8 cellular contexts compared by ENCODE assay signal in the genomic region with DNA sequence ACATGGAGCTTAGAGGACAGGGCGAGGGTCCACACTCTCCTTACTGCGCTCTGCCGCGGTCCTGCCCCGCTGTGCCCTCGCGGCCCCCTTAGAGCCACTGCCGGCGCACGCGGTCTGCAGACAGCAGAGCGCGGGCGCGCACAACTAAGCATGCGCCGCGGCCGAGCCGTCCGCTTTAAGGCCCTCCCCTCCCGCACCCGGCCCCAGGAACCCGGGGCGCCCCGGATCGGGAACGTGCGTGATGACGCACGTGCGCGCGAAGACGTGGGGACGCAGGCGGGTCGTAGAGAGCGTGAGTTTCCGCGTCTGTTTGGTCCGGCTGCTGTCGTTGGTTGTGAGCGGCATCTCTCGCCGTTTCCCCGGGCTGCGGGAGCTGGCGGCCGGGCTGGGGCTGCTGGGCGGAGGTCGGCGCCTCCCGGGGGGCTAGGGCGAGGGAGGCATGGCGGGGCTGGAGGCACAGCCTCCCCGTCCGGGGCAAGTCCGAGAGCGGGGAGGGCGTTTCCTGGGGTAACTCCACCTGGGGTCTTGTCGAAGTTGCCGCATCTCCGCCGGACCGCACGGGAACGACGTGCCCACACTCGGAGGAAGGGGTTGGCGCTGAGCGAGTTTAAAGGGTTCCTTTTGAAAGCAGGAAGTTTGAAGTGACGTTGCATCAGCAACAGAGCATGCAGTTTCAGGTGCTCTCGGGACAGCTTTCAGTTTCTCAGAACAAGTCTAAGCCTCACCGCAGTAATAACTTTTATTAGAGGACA. TPM values are rescaled to one million over a fixed set of nuclear protein-coding genes. Genes with fewer than 3 reads are reported as not detected.
DNase-seq lines count a peak whose midpoint lies in the region; ATAC-seq and TF ChIP-seq lines count a peak whose summit lies in the region.

A gene with protein sequence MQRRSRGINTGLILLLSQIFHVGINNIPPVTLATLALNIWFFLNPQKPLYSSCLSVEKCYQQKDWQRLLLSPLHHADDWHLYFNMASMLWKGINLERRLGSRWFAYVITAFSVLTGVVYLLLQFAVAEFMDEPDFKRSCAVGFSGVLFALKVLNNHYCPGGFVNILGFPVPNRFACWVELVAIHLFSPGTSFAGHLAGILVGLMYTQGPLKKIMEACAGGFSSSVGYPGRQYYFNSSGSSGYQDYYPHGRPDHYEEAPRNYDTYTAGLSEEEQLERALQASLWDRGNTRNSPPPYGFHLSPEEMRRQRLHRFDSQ (plus strand): TSS at position 259 of the 752 bp plus-strand sequence. CDS start 28,640 bp downstream, outside the sequence.

- H3K9me3 ChIP-seq in right lobe of liver: no peaks in the 10 kb centered on the region

- DNase-seq in C1 segment of cervical spinal cord (lab: John Stamatoyannopoulos, UW): peak; percentile 16 to 94 (median 84)
- peak; percentile 89 for DNase-seq in NCI-H774 (lab: John Stamatoyannopoulos, UW)
- peak; percentile 96 for DNase-seq in activated CD4-positive, alpha-beta memory T cell treated with anti-CD3 and anti-CD28 coated beads for 36 hours
- DNase-seq in dorsolateral prefrontal cortex: peak; percentile 85 to 97 (median 94)
- DNase-seq in right lobe of liver: peak; percentile 94 to 96 (median 96)
- DNase-seq in stimulated activated CD4-positive, alpha-beta T cell treated with anti-CD3 and anti-CD28 coated beads, Interleukin-4, amount 100 ng/mL, for 4 hours: peak; percentile 93 to 95

- ATAC-seq in GM19351 (IDR thresholded peaks at IDR 0.05; ENCODE audit: unreplicated experiment) (peak; percentile 79), HG03521 (IDR thresholded peaks at IDR 0.05; ENCODE audit: unreplicated experiment) (peak; percentile 84), right lobe of liver (peak; percentile 96 to 99 (median 97))

- H3K27me3 Mint-ChIP-seq in activated CD4-positive, alpha-beta memory T cell treated with anti-CD3 and anti-CD28 coated beads for 36 hours: no peaks in the 10 kb centered on the region

- peak within 1 kb of the TSS; percentile 60 to 99 (median 85) for H3K4me3 ChIP-seq in dorsolateral prefrontal cortex
- peak within 1 kb of the TSS; percentile 74 to 86 (median 84) for H3K4me3 ChIP-seq in right lobe of liver

- CTCF ChIA-PET in activated CD4-positive, alpha-beta memory T cell treated with anti-CD3 and anti-CD28 coated beads for 36 hours (lab: Charles Lee): interaction anchor here (1.0 to 2.5 kb wide), 3 partner anchors 34 to 947 kb away, joined by 3 to 13 read pairs (median 3); no protein-coding TSS in a partner anchor

- TF ChIP-seq CTCF in dorsolateral prefrontal cortex (IDR thresholded peaks at IDR 0.05 in 54 of 56, conservative IDR thresholded peaks at IDR 0.05 in 2 of 56; ENCODE audit: low read depth in 1 of 56, partially characterized antibody in 56 of 56) (peak in 38 of 56 donors; percentile 3 to 59 (median 35)), right lobe of liver (IDR thresholded peaks at IDR 0.05) (no peak)

- 1% methylated on average over 17 of the region's 75 CpGs for WGBS in right lobe of liver (ENCODE audit: insufficient coverage, low coverage, low lambda C conversion rate, missing lambda C conversion rate)

- peaks cover 30% of the 10 kb centered on the region for H3K36me3 Mint-ChIP-seq in activated CD4-positive, alpha-beta memory T cell treated with anti-CD3 and anti-CD28 coated beads for 36 hours

- H3K9me3 Mint-ChIP-seq in activated CD4-positive, alpha-beta memory T cell treated with anti-CD3 and anti-CD28 coated beads for 36 hours: no peaks in the 10 kb centered on the region

- H3K4me3 Mint-ChIP-seq in activated CD4-positive, alpha-beta memory T cell treated with anti-CD3 and anti-CD28 coated beads for 36 hours: peak within 1 kb of the TSS; percentile 92

- H3K36me3 ChIP-seq in right lobe of liver: no peaks in the 10 kb centered on the region

- H3K4me1 ChIP-seq in right lobe of liver: peaks cover 0 to 25% (median 12%) of the 10 kb centered on the region in 4 donors

- H3K4me1 Mint-ChIP-seq in activated CD4-positive, alpha-beta memory T cell treated with anti-CD3 and anti-CD28 coated beads for 36 hours (ENCODE audit: low read depth): peaks cover 56% of the 10 kb centered on the region

- intact Hi-C loops in activated CD4-positive, alpha-beta memory T cell treated with anti-CD3 and anti-CD28 coated beads for 36 hours (cut with micrococcal nuclease): loop anchor here (1.0 to 10.0 kb wide), 13 partner anchors 37 to 1909 kb away; a partner anchor contains a TSS
- intact Hi-C loops in dorsolateral prefrontal cortex (cut with DNase I): loop anchor here (1.0 to 5.0 kb wide), 4 partner anchors 35 to 149 kb away; no protein-coding TSS in a partner anchor
- intact Hi-C loops in right lobe of liver (cut with DNase I): no loop called here

- peak within 1 kb of the TSS; percentile 41 to 96 (median 90) for H3K27ac ChIP-seq in dorsolateral prefrontal cortex
- H3K27ac ChIP-seq in right lobe of liver: peak within 1 kb of the TSS; percentile 99

- POLR2A ChIA-PET in activated CD4-positive, alpha-beta memory T cell treated with anti-CD3 and anti-CD28 coated beads for 36 hours (lab: Charles Lee): interaction anchor here (0.7 to 3.5 kb wide), 8 partner anchors 8 to 1794 kb away, joined by 3 to 16 read pairs (median 4); a partner anchor contains a TSS

- peak; percentile 96 for TF ChIP-seq POLR2A in right lobe of liver (IDR thresholded peaks at IDR 0.05)

- peak within 1 kb of the TSS; percentile 99 for H3K27ac Mint-ChIP-seq in activated CD4-positive, alpha-beta memory T cell treated with anti-CD3 and anti-CD28 coated beads for 36 hours

- no peaks in the 10 kb centered on the region for H3K27me3 ChIP-seq in dorsolateral prefrontal cortex
- H3K27me3 ChIP-seq in right lobe of liver: no peaks in the 10 kb centered on the region

RNA-seq across cellular contexts. Expression of the gene that starts here (rescaled TPM):
- 10 to 100 TPM; 38.0 to 41.1 TPM for total RNA-seq in activated CD4-positive, alpha-beta memory T cell treated with anti-CD3 and anti-CD28 coated beads for 36 hours
- total RNA-seq in dorsolateral prefrontal cortex (10 to 100 TPM; 36.7 to 99.9 (median 61.0) TPM), right lobe of liver (10 to 100 TPM; 14.7 to 25.3 (median 21.0) TPM)

Comparison
In these comparisons a context has a peak if more than half of its experiments do, and no peak if none do; other contexts are left out.
1. Peak in every context shown above with its lines: DNase-seq, ATAC-seq, H3K4me3 ChIP-seq and H3K27ac ChIP-seq.
2. CTCF ChIP-seq: peak in dorsolateral prefrontal cortex (38 of 56); none in right lobe of liver (0 of 4).
3. intact Hi-C loops: an anchor here in activated CD4-positive, alpha-beta memory T cell treated with anti-CD3 and anti-CD28 coated beads for 36 hours (1.0 to 10.0 kb wide) and dorsolateral prefrontal cortex (1.0 to 5.0 kb wide); none called in right lobe of liver.